Comparison of ENCODE assay signal across 7 cellular contexts in the genomic region with DNA sequence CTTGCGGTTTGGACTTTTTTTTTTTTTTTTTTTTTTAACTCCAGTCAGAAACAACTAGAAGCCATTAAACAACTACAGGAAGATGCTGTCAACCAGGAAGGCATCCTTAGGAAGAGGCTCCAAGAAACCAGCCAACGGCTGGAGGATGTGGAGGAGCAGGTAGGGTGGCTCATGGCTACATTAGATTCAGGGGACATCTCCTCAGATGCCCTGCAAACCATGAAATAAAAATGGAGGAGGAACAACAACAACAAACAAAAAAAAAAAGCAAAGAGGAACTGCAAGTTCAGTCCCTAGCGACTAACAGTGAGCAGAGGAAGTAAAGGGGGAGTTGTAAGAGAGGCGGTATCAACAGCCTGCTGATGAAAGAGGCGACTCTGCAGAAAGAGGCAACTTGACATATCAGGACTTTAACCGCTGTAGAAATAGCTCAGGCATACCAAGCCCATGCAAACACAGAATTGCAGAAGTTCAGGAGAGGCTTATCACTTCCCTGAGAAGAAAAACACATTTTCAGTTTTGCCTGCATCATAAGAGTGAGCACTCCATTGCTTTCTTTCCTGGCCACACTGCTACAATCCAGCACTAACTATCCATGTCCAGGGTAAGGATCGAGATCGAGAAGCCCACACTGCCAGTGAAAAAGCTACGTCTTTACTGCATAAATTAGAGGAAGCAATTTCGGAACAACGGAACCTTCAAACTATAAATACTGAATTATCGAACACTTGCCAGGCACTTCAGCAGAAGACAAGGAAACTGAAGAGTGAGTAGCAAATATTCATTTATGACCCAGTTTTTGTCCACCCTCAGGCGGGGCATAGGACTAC.
DNase-seq lines count a peak whose midpoint lies in the region; ATAC-seq, FAIRE-seq and TF ChIP-seq lines count a peak whose summit lies in the region.

No MANE protein-coding gene starts in this region.

- H3K4me2 ChIP-seq in K562 (ENCODE audit: insufficient read depth, low read length), result peak overlapping the region; percentile 61

- H3K4me1 ChIP-seq in K562 (replicated peaks in 1 of 2; ENCODE audit: control insufficient read depth in 2 of 2, insufficient read depth in 2 of 2, low read length in 2 of 2) (no peaks in the 10 kb centered on the region; a peak in 2 of 5 replicates), mucosa of rectum (ENCODE audit: control insufficient read depth in 2 of 2, insufficient read depth in 2 of 2, low read length in 2 of 2) (no peaks in the 10 kb centered on the region)

- H3K9me1 ChIP-seq in K562 (ENCODE audit: control insufficient read depth, insufficient read depth, low read length), result no peaks in the 10 kb centered on the region

- H3K4me3 ChIP-seq in K562 (peak overlapping the region; percentile 17), mucosa of rectum (ENCODE audit: low read length in 2 of 2) (peak overlapping the region; percentile 17 to 74)

- POLR2A ChIA-PET in K562 (lab: Yijun Ruan, JAX), result interaction anchor here (0.6 to 1.4 kb wide), 4 partner anchors 10 to 166 kb away, joined by 3 to 4 read pairs (median 3); no protein-coding TSS in a partner anchor

- no peaks in the 10 kb centered on the region for H3K79me2 ChIP-seq in K562 (ENCODE audit: control insufficient read depth, insufficient read depth, low read length)

- peak overlapping the region; percentile 74 for H2AFZ ChIP-seq in K562 (ENCODE audit: low read depth, low read length)

- TF ChIP-seq RAD21 in K562 (CRISPR knock-in tag; conservative IDR thresholded peaks at IDR 0.05 in 1 of 2, IDR thresholded peaks at IDR 0.05 in 1 of 2), result no peak

- WGBS in K562 (ENCODE audit: insufficient coverage, low coverage, missing lambda C conversion rate), result under 1% methylated on average over 13 of the region's 13 CpGs

- TF ChIP-seq POLR2A in K562 (conservative IDR thresholded peaks at IDR 0.05), result no peak

- FAIRE-seq in K562 (lab: Jason Lieb, UNC), result peak; percentile 48

- no peaks in the 10 kb centered on the region for H3K36me3 ChIP-seq in K562 (ENCODE audit: control insufficient read depth, insufficient read depth, low read length)
- H3K36me3 ChIP-seq in mucosa of rectum (ENCODE audit: control insufficient read depth in 2 of 2, insufficient read depth in 2 of 2, low read length in 2 of 2), result no peaks in the 10 kb centered on the region

- no peak for TF ChIP-seq EP300 in K562 (IDR thresholded peaks at IDR 0.05; ENCODE audit: low read length)

- H4K20me1 ChIP-seq in K562 (replicated peaks; ENCODE audit: control insufficient read depth, insufficient read depth, low read length), result no peaks in the 10 kb centered on the region

- no peaks in the 10 kb centered on the region for H3K9me3 ChIP-seq in K562 (replicated peaks; ENCODE audit: control insufficient read depth, insufficient read depth, low read depth, low read length)
- no peaks in the 10 kb centered on the region for H3K9me3 ChIP-seq in mucosa of rectum (ENCODE audit: control insufficient read depth in 2 of 2, low read length in 2 of 2)

- DNase-seq in T-helper 2 cell (peak in 3 of 5 experiments; percentile 13 to 93 (median 85)), K562 (ENCODE audit: extremely low read depth in 1 of 4, low spot score in 3 of 4) (peak in 2 of 4 experiments; percentile 12 to 59), NCI-H2081 (lab: John Stamatoyannopoulos, UW) (no peak), NCI-H345 (lab: John Stamatoyannopoulos, UW) (no peak)

- no peak for TF ChIP-seq CTCF in K562 (IDR thresholded peaks at IDR 0.05 in 2 of 3, conservative IDR thresholded peaks at IDR 0.05 in 1 of 3; ENCODE audit: insufficient read depth in 2 of 3, low read depth in 1 of 3, low read length in 3 of 3)

- CTCF ChIA-PET in K562 (lab: Yijun Ruan, JAX; ENCODE audit: low intra/inter-chr PET ratio), result no interaction called here

- BruUV-seq in K562 (replicated peaks; lab: Mats Ljungman, UMichigan), result TSS peak; percentile 71

- ATAC-seq in GM19324 (IDR thresholded peaks at IDR 0.05; ENCODE audit: low FRiP score, unreplicated experiment) (peak; percentile 71), HG03108 (IDR thresholded peaks at IDR 0.05; ENCODE audit: unreplicated experiment) (peak; percentile 63), K562 (peak; percentile 86)

- H3K27me3 ChIP-seq in K562 (ENCODE audit: control insufficient read depth in 2 of 2, insufficient read depth in 2 of 2, low read length in 2 of 2) (peaks cover 3 to 4% of the 10 kb centered on the region in 2 experiments; a peak in 2 of 5 replicates), mucosa of rectum (ENCODE audit: control insufficient read depth in 2 of 2, insufficient read depth in 2 of 2, low read length in 2 of 2) (no peaks in the 10 kb centered on the region)

- H3K27ac ChIP-seq in K562 (ENCODE audit: extremely low read depth, low read depth, low read length) (peak overlapping the region; percentile 63; the same call in 2 of the 3 replicates), mucosa of rectum (ENCODE audit: low read depth in 2 of 2, low read length in 2 of 2) (peak overlapping the region; percentile 50 to 82)

- in situ Hi-C loops in K562 (cut with MboI), result no loop called here

- H3K9ac ChIP-seq in K562 (ENCODE audit: insufficient read depth in 1 of 2, low read depth in 2 of 2, low read length in 2 of 2), result 0 out of 4 replicates have a peak overlapping the region, but pooled peaks of 1 of the 2 experiments have one; percentile 26
- peak overlapping the region in 1 of 2 donors; percentile 78 for H3K9ac ChIP-seq in mucosa of rectum (ENCODE audit: low read depth in 1 of 2, low read length in 2 of 2)

- intact Hi-C loops in K562 (cut with micrococcal nuclease), result loop anchor here (10.0 kb wide), 1 partner anchor 62 kb away; no protein-coding TSS in a partner anchor

TF ChIP-seq in K562, 482 proteins besides CTCF, POLR2A, EP300 and RAD21 (continues in another document):
- TF ChIP-seq, protein P1, sequence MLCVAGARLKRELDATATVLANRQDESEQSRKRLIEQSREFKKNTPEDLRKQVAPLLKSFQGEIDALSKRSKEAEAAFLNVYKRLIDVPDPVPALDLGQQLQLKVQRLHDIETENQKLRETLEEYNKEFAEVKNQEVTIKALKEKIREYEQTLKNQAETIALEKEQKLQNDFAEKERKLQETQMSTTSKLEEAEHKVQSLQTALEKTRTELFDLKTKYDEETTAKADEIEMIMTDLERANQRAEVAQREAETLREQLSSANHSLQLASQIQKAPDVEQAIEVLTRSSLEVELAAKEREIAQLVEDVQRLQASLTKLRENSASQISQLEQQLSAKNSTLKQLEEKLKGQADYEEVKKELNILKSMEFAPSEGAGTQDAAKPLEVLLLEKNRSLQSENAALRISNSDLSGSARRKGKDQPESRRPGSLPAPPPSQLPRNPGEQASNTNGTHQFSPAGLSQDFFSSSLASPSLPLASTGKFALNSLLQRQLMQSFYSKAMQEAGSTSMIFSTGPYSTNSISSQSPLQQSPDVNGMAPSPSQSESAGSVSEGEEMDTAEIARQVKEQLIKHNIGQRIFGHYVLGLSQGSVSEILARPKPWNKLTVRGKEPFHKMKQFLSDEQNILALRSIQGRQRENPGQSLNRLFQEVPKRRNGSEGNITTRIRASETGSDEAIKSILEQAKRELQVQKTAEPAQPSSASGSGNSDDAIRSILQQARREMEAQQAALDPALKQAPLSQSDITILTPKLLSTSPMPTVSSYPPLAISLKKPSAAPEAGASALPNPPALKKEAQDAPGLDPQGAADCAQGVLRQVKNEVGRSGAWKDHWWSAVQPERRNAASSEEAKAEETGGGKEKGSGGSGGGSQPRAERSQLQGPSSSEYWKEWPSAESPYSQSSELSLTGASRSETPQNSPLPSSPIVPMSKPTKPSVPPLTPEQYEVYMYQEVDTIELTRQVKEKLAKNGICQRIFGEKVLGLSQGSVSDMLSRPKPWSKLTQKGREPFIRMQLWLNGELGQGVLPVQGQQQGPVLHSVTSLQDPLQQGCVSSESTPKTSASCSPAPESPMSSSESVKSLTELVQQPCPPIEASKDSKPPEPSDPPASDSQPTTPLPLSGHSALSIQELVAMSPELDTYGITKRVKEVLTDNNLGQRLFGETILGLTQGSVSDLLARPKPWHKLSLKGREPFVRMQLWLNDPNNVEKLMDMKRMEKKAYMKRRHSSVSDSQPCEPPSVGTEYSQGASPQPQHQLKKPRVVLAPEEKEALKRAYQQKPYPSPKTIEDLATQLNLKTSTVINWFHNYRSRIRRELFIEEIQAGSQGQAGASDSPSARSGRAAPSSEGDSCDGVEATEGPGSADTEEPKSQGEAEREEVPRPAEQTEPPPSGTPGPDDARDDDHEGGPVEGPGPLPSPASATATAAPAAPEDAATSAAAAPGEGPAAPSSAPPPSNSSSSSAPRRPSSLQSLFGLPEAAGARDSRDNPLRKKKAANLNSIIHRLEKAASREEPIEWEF (CRISPR knock-in tag; IDR thresholded peaks at IDR 0.05), result no peak
- no peak for TF ChIP-seq SAP30 (IDR thresholded peaks at IDR 0.05; ENCODE audit: borderline replicate concordance, insufficient read depth, low read depth, low read length, poor library complexity, severe bottlenecking)
- no peak for TF ChIP-seq HMG20B (CRISPR knock-in tag; IDR thresholded peaks at IDR 0.05)
- no peak for TF ChIP-seq ZNF444 (CRISPR knock-in tag; IDR thresholded peaks at IDR 0.05)
- TF ChIP-seq ZNF696 (CRISPR knock-in tag; conservative IDR thresholded peaks at IDR 0.05), result no peak
- no peak for TF ChIP-seq FOXA1 (IDR thresholded peaks at IDR 0.05; ENCODE audit: borderline replicate concordance)
- TF ChIP-seq, protein P2, sequence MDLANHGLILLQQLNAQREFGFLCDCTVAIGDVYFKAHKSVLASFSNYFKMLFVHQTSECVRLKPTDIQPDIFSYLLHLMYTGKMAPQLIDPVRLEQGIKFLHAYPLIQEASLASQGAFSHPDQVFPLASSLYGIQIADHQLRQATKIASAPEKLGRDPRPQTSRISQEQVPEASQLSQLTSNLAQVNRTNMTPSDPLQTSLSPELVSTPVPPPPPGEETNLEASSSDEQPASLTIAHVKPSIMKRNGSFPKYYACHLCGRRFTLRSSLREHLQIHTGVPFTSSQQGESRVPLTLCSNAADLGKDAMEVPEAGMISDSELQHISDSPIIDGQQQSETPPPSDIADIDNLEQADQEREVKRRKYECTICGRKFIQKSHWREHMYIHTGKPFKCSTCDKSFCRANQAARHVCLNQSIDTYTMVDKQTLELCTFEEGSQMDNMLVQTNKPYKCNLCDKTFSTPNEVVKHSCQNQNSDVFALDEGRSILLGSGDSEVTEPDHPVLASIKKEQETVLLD (IDR thresholded peaks at IDR 0.05), result no peak
- TF ChIP-seq PHB2 (IDR thresholded peaks at IDR 0.05; ENCODE audit: low read depth), result no peak

Comparison
In these comparisons a context has a peak if more than half of its experiments do, and no peak if none do; other contexts are left out.
1. DNase-seq: peak in T-helper 2 cell (3 of 5); none in NCI-H2081 (0 of 2) and NCI-H345 (single experiment).
2. Peak in every context shown above with its lines, with median percentiles within 50 percentile points of each other: ATAC-seq.